In genomic region chr12:91887957-91888356, GRCh38 we compare ENCODE assay signal across 24 cellular contexts.
DNase-seq lines count a peak whose midpoint lies in the region; ATAC-seq, FAIRE-seq and TF ChIP-seq lines count a peak whose summit lies in the region.
"Had no signal": no experiment of that assay in that cellular context is flagged by ENCODE, and none has a peak within 500 bp of the region (broad histone marks: within the 10 kb centered on the region; RNA-seq: fewer than 3 reads in every experiment).

No MANE protein-coding gene starts in this region.

- no peaks in the 10 kb centered on the region for H3K36me3 ChIP-seq in mesendoderm (ENCODE audit: control insufficient read depth, insufficient read depth, low read length)
- no peaks in the 10 kb centered on the region for H3K36me3 ChIP-seq in brain microvascular endothelial cell (replicated peaks)

- H3K27ac ChIP-seq in mesendoderm (ENCODE audit: low read depth, low read length): no peak overlapping the region
- no peak overlapping the region for H3K27ac ChIP-seq in brain microvascular endothelial cell

- no peak overlapping the region for H4K8ac ChIP-seq in mesendoderm (ENCODE audit: low read depth, low read length)

- H3K23ac ChIP-seq in mesendoderm (ENCODE audit: low read length): no peak overlapping the region

- H2BK15ac ChIP-seq in mesendoderm (replicated peaks; ENCODE audit: low read depth): no peak overlapping the region

- H3K27me3 ChIP-seq in mesendoderm (ENCODE audit: insufficient read depth, low read length, poor library complexity) (no peaks in the 10 kb centered on the region), brain microvascular endothelial cell (replicated peaks) (no peaks in the 10 kb centered on the region)

- no peak overlapping the region for H3K4me2 ChIP-seq in mesendoderm (ENCODE audit: low read length)
- H3K4me2 ChIP-seq: GM23338, SK-N-SH had no signal

- no peak overlapping the region for H2BK120ac ChIP-seq in mesendoderm (ENCODE audit: low read depth, low read length)

- H3K4me1 ChIP-seq in mesendoderm (ENCODE audit: control insufficient read depth, low read depth, low read length): no peaks in the 10 kb centered on the region

- H3K18ac ChIP-seq in mesendoderm (ENCODE audit: low read length): peak overlapping the region; percentile 39

- H2AK5ac ChIP-seq in mesendoderm (ENCODE audit: low read length): no peak overlapping the region

- no peak for DNase-seq in GM19239 (ENCODE audit: insufficient read length, low spot score)
- DNase-seq in HT-29 (ENCODE audit: low spot score): peak; percentile 9
- DNase-seq in OCI-M1 (lab: John Stamatoyannopoulos, UW): peak; percentile 33
- no peak for DNase-seq in mesendoderm
- DNase-seq in cerebellum (ENCODE audit: low spot score): no peak
- DNase-seq in brain microvascular endothelial cell: no peak
- DNase-seq: Caco-2; CD4-positive, alpha-beta T cell; DMS 273 treated with DMSO at 0.1 percent for 48 hours; HCEC 1CT; Kasumi-1; NCI-H1105; NCI-H146; NCI-H2029; NCI-H2227 treated with DMSO at 0.1 percent for 48 hours; NCI-H510A treated with DMSO at 0.1 percent for 48 hours; NCI-H748 treated with DMSO at 0.1 percent for 48 hours; NK-92 treated with Interleukin-12 subunit alpha and Interleukin-12 subunit beta, amount 100 ng/mL, for 24 hours; PC-3; SHP77; SK-N-SH had no signal

- in situ Hi-C loops in brain microvascular endothelial cell (cut with HindIII; ENCODE audit: low pct_ligation_motif_present, low sequenced_read_pairs): no loop called here

- no peak overlapping the region for H3K4ac ChIP-seq in mesendoderm (ENCODE audit: low read depth, low read length)

- H3K79me1 ChIP-seq in mesendoderm (ENCODE audit: low read length): no peaks in the 10 kb centered on the region

- no peak overlapping the region for H3K56ac ChIP-seq in mesendoderm (ENCODE audit: low read length)

- TF ChIP-seq CTCF in brain microvascular endothelial cell (IDR thresholded peaks at IDR 0.05; ENCODE audit: low read depth, low read length, missing control alignments): no peak

- ATAC-seq in GM18873 (IDR thresholded peaks at IDR 0.05; ENCODE audit: low FRiP score, unreplicated experiment): no peak
- ATAC-seq: GM23338, PC-3 had no signal

- H2BK5ac ChIP-seq in mesendoderm (ENCODE audit: low read length): no peak overlapping the region

- H3K9ac ChIP-seq in mesendoderm (ENCODE audit: low read length): no peak overlapping the region
- H3K9ac ChIP-seq: SK-N-SH had no signal

- WGBS in mesendoderm (ENCODE audit: extremely low coverage, insufficient coverage, low lambda C conversion rate): no CpG with 5 or more reads among the region's 2 CpGs

- peak; percentile 78 for FAIRE-seq in GM19239 (lab: Jason Lieb, UNC)
- FAIRE-seq: GM12891 had no signal

- H3K79me2 ChIP-seq in mesendoderm (ENCODE audit: control insufficient read depth, insufficient read depth, low read length): no peaks in the 10 kb centered on the region

- H4K5ac ChIP-seq in mesendoderm (ENCODE audit: low read length): no peak overlapping the region

- H3K4me3 ChIP-seq in mesendoderm (ENCODE audit: low read length) (no peak overlapping the region), brain microvascular endothelial cell (ENCODE audit: low read depth, low read length) (no peak overlapping the region)
- H3K4me3 ChIP-seq: GM23338 had no signal

Comparison
In these comparisons a context has a peak if more than half of its experiments do, and no peak if none do; other contexts are left out.
1. DNase-seq: peak in HT-29 (single experiment) and OCI-M1 (single experiment); none in GM19239 (single experiment), mesendoderm (single experiment), cerebellum (single experiment) and brain microvascular endothelial cell (single experiment).